Comparison of ENCODE assay signal across 11 cellular contexts in the genomic region with DNA sequence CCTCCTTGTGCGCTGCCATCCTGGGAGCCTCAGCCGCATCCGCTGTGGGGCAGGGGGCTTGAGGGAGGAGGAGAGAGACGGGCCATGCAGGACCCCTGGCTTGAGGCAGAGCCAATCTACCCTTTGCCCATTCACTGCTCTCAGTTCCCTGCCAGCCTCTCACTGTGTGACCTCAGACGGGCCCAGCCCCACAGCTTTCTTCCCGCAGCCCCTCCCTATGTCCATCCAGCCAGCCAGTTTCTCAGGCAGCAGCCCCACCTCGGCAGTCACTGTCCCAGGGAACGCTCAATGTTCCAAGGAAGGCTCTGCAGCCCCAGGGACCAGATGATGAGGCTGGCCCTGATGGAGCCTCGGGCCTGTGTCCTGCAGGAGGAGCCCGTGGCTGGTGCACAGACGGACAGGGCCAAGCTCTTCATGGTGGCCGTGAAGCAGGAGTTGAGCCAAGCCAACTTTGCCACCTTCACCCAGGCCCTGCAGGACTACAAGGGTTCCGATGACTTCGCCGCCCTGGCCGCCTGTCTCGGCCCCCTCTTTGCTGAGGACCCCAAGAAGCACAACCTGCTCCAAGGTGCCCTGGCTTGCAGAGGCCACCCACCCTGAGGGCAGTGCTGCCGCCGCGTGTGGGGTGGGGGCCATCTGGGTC. TPM values are rescaled to one million over a fixed set of nuclear protein-coding genes. Genes with fewer than 3 reads are reported as not detected.
DNase-seq lines count a peak whose midpoint lies in the region; ATAC-seq and TF ChIP-seq lines count a peak whose summit lies in the region.
"Had no signal": no experiment of that assay in that cellular context is flagged by ENCODE, and none has a peak within 500 bp of the region (broad histone marks: within the 10 kb centered on the region; RNA-seq: fewer than 3 reads in every experiment).

No MANE protein-coding gene starts in this region.

- CTCF ChIA-PET in SK-N-SH (lab: Yijun Ruan, JAX): no interaction called here

- H3K36me3 ChIP-seq in sigmoid colon: peaks cover 6 to 24% (median 11%) of the 10 kb centered on the region in 4 donors
- H3K36me3 ChIP-seq in SK-N-SH (replicated peaks in 1 of 2; ENCODE audit: control insufficient read depth in 1 of 2, insufficient read depth in 2 of 2, low read length in 1 of 2): peaks cover 0 to 9% of the 10 kb centered on the region in 2 experiments

- peaks cover 2 to 29% (median 23%) of the 10 kb centered on the region in 4 donors for H3K4me1 ChIP-seq in sigmoid colon
- peaks cover 0 to 17% of the 10 kb centered on the region in 2 experiments; a peak in 1 of 4 replicates for H3K4me1 ChIP-seq in SK-N-SH (ENCODE audit: control insufficient read depth in 1 of 2, insufficient read depth in 2 of 2, low read depth in 1 of 2, low read length in 1 of 2)

- no peak overlapping the region for H3K4me2 ChIP-seq in SK-N-SH
- H3K4me2 ChIP-seq: hepatocyte had no signal

- no peak overlapping the region for H2AFZ ChIP-seq in SK-N-SH (ENCODE audit: low read depth)
- H2AFZ ChIP-seq: hepatocyte had no signal

- H3F3A ChIP-seq in SK-N-SH (replicated peaks; ENCODE audit: insufficient read depth): no peaks in the 10 kb centered on the region

- DNase-seq in DMS 273 (lab: John Stamatoyannopoulos, UW; ENCODE audit: unreplicated experiment) (peak; percentile 53), DMS 273 treated with DMSO at 0.1 percent for 48 hours (lab: John Stamatoyannopoulos, UW) (no peak), NCI-H460 (ENCODE audit: extremely low read depth, low read depth) (peak; percentile 41), fibroblast of the aortic adventitia (ENCODE audit: low read depth) (peak; percentile 13), sigmoid colon (peak; percentile 73), SKM-1 treated with dmso at 0.1 percent for 144 hours (lab: John Stamatoyannopoulos, UW; ENCODE audit: unreplicated experiment) (no peak), SK-N-SH (no peak)
- DNase-seq: cerebellar nuclear complex, OCI-M1 had no signal

- H3K9ac ChIP-seq in SK-N-SH: no peak overlapping the region

- TF ChIP-seq RAD21 in SK-N-SH (IDR thresholded peaks at IDR 0.05; ENCODE audit: low read length): no peak

- H3K27ac ChIP-seq in sigmoid colon (peak overlapping the region in 2 of 4 donors; percentile 7 to 18), SK-N-SH (ENCODE audit: low read depth in 2 of 2, low read length in 1 of 2) (no peak overlapping the region)
- H3K27ac ChIP-seq: hepatocyte had no signal

- WGBS in sigmoid colon, 2 donors: 54 to 78% methylated on average over 20 of the region's 20 CpGs
- 75% methylated on average over 11 of the region's 20 CpGs for WGBS in SK-N-SH (ENCODE audit: low lambda C conversion rate)

- intact Hi-C loops in sigmoid colon (cut with DNase I): no loop called here

- H3K27me3 ChIP-seq in sigmoid colon (no peaks in the 10 kb centered on the region), SK-N-SH (ENCODE audit: insufficient read depth) (no peaks in the 10 kb centered on the region)
- H3K27me3 ChIP-seq: hepatocyte had no signal

- TF ChIP-seq CTCF in fibroblast of the aortic adventitia (IDR thresholded peaks at IDR 0.05; ENCODE audit: insufficient read depth, low read length) (peak; percentile 17), sigmoid colon (IDR thresholded peaks at IDR 0.05) (no peak), SK-N-SH (IDR thresholded peaks at IDR 0.05) (no peak)

- no peak overlapping the region for H3K4me3 ChIP-seq in fibroblast of the aortic adventitia (ENCODE audit: low read depth, low read length)
- H3K4me3 ChIP-seq in sigmoid colon: no peak overlapping the region
- H3K4me3 ChIP-seq in SK-N-SH (ENCODE audit: low read depth in 2 of 2, low read length in 1 of 2): no peak overlapping the region
- H3K4me3 ChIP-seq: hepatocyte had no signal

- no peak for ATAC-seq in GM19463 (IDR thresholded peaks at IDR 0.05; ENCODE audit: unreplicated experiment)

- TF ChIP-seq EP300 in sigmoid colon (IDR thresholded peaks at IDR 0.05) (no peak), SK-N-SH (IDR thresholded peaks at IDR 0.05; ENCODE audit: borderline replicate concordance in 1 of 2, low read depth in 1 of 2, low read length in 1 of 2) (no peak)

- no peaks in the 10 kb centered on the region for H3K9me2 ChIP-seq in SK-N-SH

- TF ChIP-seq POLR2A in sigmoid colon (IDR thresholded peaks at IDR 0.05): no peak

- H4K20me1 ChIP-seq in SK-N-SH (ENCODE audit: insufficient read depth): no peaks in the 10 kb centered on the region

- H3K79me2 ChIP-seq in SK-N-SH (ENCODE audit: insufficient read depth): no peaks in the 10 kb centered on the region
- H3K79me2 ChIP-seq: hepatocyte had no signal

- POLR2A ChIA-PET in SK-N-SH (lab: Yijun Ruan, JAX): no interaction called here

- no peaks in the 10 kb centered on the region for H3K9me3 ChIP-seq in sigmoid colon
- H3K9me3 ChIP-seq in SK-N-SH: no peaks in the 10 kb centered on the region

TF ChIP-seq in SK-N-SH, 30 proteins besides CTCF, POLR2A, EP300 and RAD21:
- TF ChIP-seq SMC3 (IDR thresholded peaks at IDR 0.05; ENCODE audit: low read depth, low read length) (no peak), FOXM1 (IDR thresholded peaks at IDR 0.05; ENCODE audit: low read depth) (no peak), RFX5 (IDR thresholded peaks at IDR 0.05; ENCODE audit: low read length) (no peak), TEAD4 (IDR thresholded peaks at IDR 0.05; ENCODE audit: borderline replicate concordance, insufficient read depth) (no peak), ZBTB33 (IDR thresholded peaks at IDR 0.05; ENCODE audit: borderline replicate concordance, low read depth) (no peak)

RNA-seq across cellular contexts. Expression of gene TNFRSF6B, which starts 3.9 kb away (rescaled TPM):
- 0.10 TPM in 1 of 2 replicates, not detected in the other for total RNA-seq in NCI-H460 (2014; rRNA removed; shearing (Covaris generic))
- polyA plus RNA-seq in NCI-H460 (2014; cell fraction: nucleus; rRNA removed): 17.7 and 18.1 TPM in 2 replicates
- 0.36 TPM in 1 of 2 replicates, not detected in the other for total RNA-seq in fibroblast of the aortic adventitia (ENCODE audit: low replicate concordance)
- total RNA-seq in sigmoid colon: 10 to 100 TPM in 1 of 4 donors, 1 to 10 TPM in 3; 1.8 to 45.5 (median 4.2) TPM
- 100 to 1,000 TPM in 1 of 3 donors, 1 to 10 TPM in 2; 1.2 to 186 (median 4.8) TPM for polyA plus RNA-seq in sigmoid colon
- polyA plus RNA-seq in SK-N-SH (2012; rRNA removed): 8.2 and 9.4 TPM in 2 replicates
- polyA plus RNA-seq in SK-N-SH (2012; cell fraction: cytosol; rRNA removed): 3.6 and 6.1 TPM in 2 replicates
- polyA plus RNA-seq in SK-N-SH (2012; cell fraction: nucleus; rRNA removed): 18.3 and 28.9 TPM in 2 replicates

RNA-seq across cellular contexts. Expression of gene ARFRP1, which starts 15.2 kb away (rescaled TPM):
- total RNA-seq in NCI-H460 (2014; rRNA removed; shearing (Covaris generic)): 12.1 and 15.9 TPM in 2 replicates
- 86.7 and 93.4 TPM in 2 replicates for polyA plus RNA-seq in NCI-H460 (2014; cell fraction: nucleus; rRNA removed)
- 25.7 and 30.6 TPM in 2 replicates for total RNA-seq in fibroblast of the aortic adventitia (ENCODE audit: low replicate concordance)
- total RNA-seq in sigmoid colon: 10 to 100 TPM; 26.8 to 38.7 (median 28.8) TPM
- polyA plus RNA-seq in sigmoid colon: 10 to 100 TPM; 39.1 to 70.2 (median 45.6) TPM
- polyA plus RNA-seq in SK-N-SH (2012; rRNA removed): 65.4 and 72.8 TPM in 2 replicates
- 47.9 and 57.4 TPM in 2 replicates for polyA plus RNA-seq in SK-N-SH (2012; cell fraction: cytosol; rRNA removed)
- 132 and 145 TPM in 2 replicates for polyA plus RNA-seq in SK-N-SH (2012; cell fraction: nucleus; rRNA removed)

RNA-seq across cellular contexts. Expression of gene ZGPAT, which starts 15.3 kb away (rescaled TPM):
- total RNA-seq in NCI-H460 (2014; rRNA removed; shearing (Covaris generic)): 10.6 and 12.8 TPM in 2 replicates
- 65.0 and 87.6 TPM in 2 replicates for polyA plus RNA-seq in NCI-H460 (2014; cell fraction: nucleus; rRNA removed)
- 11.8 and 15.8 TPM in 2 replicates for total RNA-seq in fibroblast of the aortic adventitia (ENCODE audit: low replicate concordance)
- 10 to 100 TPM; 18.5 to 22.5 (median 19.6) TPM for total RNA-seq in sigmoid colon
- 10 to 100 TPM; 24.0 to 44.9 (median 30.5) TPM for polyA plus RNA-seq in sigmoid colon
- 33.7 and 36.8 TPM in 2 replicates for polyA plus RNA-seq in SK-N-SH (2012; rRNA removed)
- 9.8 and 14.3 TPM in 2 replicates for polyA plus RNA-seq in SK-N-SH (2012; cell fraction: cytosol; rRNA removed)
- polyA plus RNA-seq in SK-N-SH (2012; cell fraction: nucleus; rRNA removed): 152 and 206 TPM in 2 replicates

RNA-seq across cellular contexts. Expression of gene RTEL1, which starts 34.4 kb away (rescaled TPM):
- 4.1 and 6.3 TPM in 2 replicates for total RNA-seq in NCI-H460 (2014; rRNA removed; shearing (Covaris generic))
- 48.4 and 56.4 TPM in 2 replicates for polyA plus RNA-seq in NCI-H460 (2014; cell fraction: nucleus; rRNA removed)
- 17.3 and 23.4 TPM in 2 replicates for total RNA-seq in fibroblast of the aortic adventitia (ENCODE audit: low replicate concordance)
- 10 to 100 TPM; 19.6 to 44.3 (median 31.4) TPM for total RNA-seq in sigmoid colon
- polyA plus RNA-seq in sigmoid colon: 10 to 100 TPM in 1 of 3 donors, 1 to 10 TPM in 2; 3.6 to 22.4 (median 9.0) TPM
- 9.9 and 12.9 TPM in 2 replicates for polyA plus RNA-seq in SK-N-SH (2012; rRNA removed)
- 1.5 and 2.4 TPM in 2 replicates for polyA plus RNA-seq in SK-N-SH (2012; cell fraction: cytosol; rRNA removed)
- polyA plus RNA-seq in SK-N-SH (2012; cell fraction: nucleus; rRNA removed): 82.0 and 145 TPM in 2 replicates

RNA-seq across cellular contexts. Expression of gene STMN3, which starts 39.3 kb away (rescaled TPM):
- 1.8 and 2.5 TPM in 2 replicates for total RNA-seq in NCI-H460 (2014; rRNA removed; shearing (Covaris generic))
- 10.7 and 13.8 TPM in 2 replicates for polyA plus RNA-seq in NCI-H460 (2014; cell fraction: nucleus; rRNA removed)
- total RNA-seq in fibroblast of the aortic adventitia (ENCODE audit: low replicate concordance) (9.3 and 12.1 TPM in 2 replicates), sigmoid colon (10 to 100 TPM; 14.6 to 22.1 (median 20.1) TPM)
- polyA plus RNA-seq in sigmoid colon (10 to 100 TPM in 1 of 3 donors, 1 to 10 TPM in 2; 1.8 to 25.2 (median 6.6) TPM), SK-N-SH (2012; rRNA removed) (89.8 and 111 TPM in 2 replicates)
- polyA plus RNA-seq in SK-N-SH (2012; cell fraction: cytosol; rRNA removed): 58.5 and 83.6 TPM in 2 replicates
- 103 and 122 TPM in 2 replicates for polyA plus RNA-seq in SK-N-SH (2012; cell fraction: nucleus; rRNA removed)

Comparison
In these comparisons a context has a peak if more than half of its experiments do, and no peak if none do; other contexts are left out.
1. DNase-seq: peak in DMS 273 (single experiment), NCI-H460 (single experiment), fibroblast of the aortic adventitia (single experiment) and sigmoid colon (single experiment); none in DMS 273 treated with DMSO at 0.1 percent for 48 hours (single experiment), SKM-1 treated with dmso at 0.1 percent for 144 hours (single experiment) and SK-N-SH (single experiment).